10 cellular contexts compared by ENCODE assay signal in genomic region chr5:151238303-151238741, GRCh38. TPM values are rescaled to one million over a fixed set of nuclear protein-coding genes. Genes with fewer than 3 reads are reported as not detected.
DNase-seq lines count a peak whose midpoint lies in the region; ATAC-seq, FAIRE-seq and TF ChIP-seq lines count a peak whose summit lies in the region.
"Had no signal": no experiment of that assay in that cellular context is flagged by ENCODE, and none has a peak within 500 bp of the region (broad histone marks: within the 10 kb centered on the region; RNA-seq: fewer than 3 reads in every experiment).

No MANE protein-coding gene starts in this region.

- TF ChIP-seq CTCF in GM23338 (conservative IDR thresholded peaks at IDR 0.05; ENCODE audit: low read depth in 2 of 2) (peak; percentile 6 to 40; a peak in 2 of 4 replicates), activated B cell treated with CpG ODN at 0.5 μM for 24 hours (IDR thresholded peaks at IDR 0.05) (no peak), nephron progenitor cell (IDR thresholded peaks at IDR 0.05) (no peak)

- POLR2A ChIA-PET in activated B cell treated with CpG ODN at 0.5 μM for 24 hours (lab: Charles Lee): interaction anchor here (0.6 to 7.4 kb wide), 29 partner anchors 9 to 826 kb away, joined by 3 to 104 read pairs (median 4); partner anchors contain the start of genes ANXA6, CCDC69, CD74 and GM2A

- TF ChIP-seq POLR2A in GM12892 (IDR thresholded peaks at IDR 0.05; ENCODE audit: low read depth, low read length): peak; percentile 62; the same call in 1 of the 2 replicates

- no peak overlapping the region for H3K27ac Mint-ChIP-seq in GM23338
- peak overlapping the region; percentile 83 for H3K27ac Mint-ChIP-seq in activated B cell treated with CpG ODN at 0.5 μM for 24 hours
- peak overlapping the region; percentile 6 for H3K27ac Mint-ChIP-seq in nephron progenitor cell
- H3K27ac Mint-ChIP-seq: stimulated activated naive CD8-positive, alpha-beta T cell treated with anti-CD3 and anti-CD28 coated beads, Interleukin-15, Interleukin-2, amounts not matched to agents 100 ng/mL and 50 ng/mL, for 24 hours had no signal

- DNase-seq in GM12892 (ENCODE audit: insufficient read length): peak; percentile 47
- peak; percentile 53 for DNase-seq in GM23338 (ENCODE audit: low spot score)
- DNase-seq in activated B cell treated with CpG ODN at 0.5 μM for 24 hours: peak; percentile 53
- DNase-seq in nephron progenitor cell: peak; percentile 19
- no peak for DNase-seq in SIG-M5 (lab: John Stamatoyannopoulos, UW)
- DNase-seq in NCI-H748 treated with DMSO at 0.1 percent for 48 hours (lab: John Stamatoyannopoulos, UW): no peak
- DNase-seq in glomerular visceral epithelial cell (ENCODE audit: extremely low spot score): no peak

- peak overlapping the region; percentile 96 for H2AFZ ChIP-seq in GM23338

- ATAC-seq in GM23338 (peak; percentile 66), activated B cell treated with CpG ODN at 0.5 μM for 24 hours (ENCODE audit: low read depth) (peak; percentile 54), HG02938 (IDR thresholded peaks at IDR 0.05; ENCODE audit: unreplicated experiment) (no peak)

- peaks cover 10% of the 10 kb centered on the region for H3K27me3 Mint-ChIP-seq in GM23338 (ENCODE audit: insufficient read depth, low read depth, poor library complexity)
- no peaks in the 10 kb centered on the region for H3K27me3 Mint-ChIP-seq in activated B cell treated with CpG ODN at 0.5 μM for 24 hours
- peaks cover 9% of the 10 kb centered on the region for H3K27me3 Mint-ChIP-seq in nephron progenitor cell (ENCODE audit: low read depth, poor library complexity)
- H3K27me3 Mint-ChIP-seq: stimulated activated naive CD8-positive, alpha-beta T cell treated with anti-CD3 and anti-CD28 coated beads, Interleukin-15, Interleukin-2, amounts not matched to agents 100 ng/mL and 50 ng/mL, for 24 hours had no signal

- H3K4me3 Mint-ChIP-seq in GM23338 (no peak overlapping the region), activated B cell treated with CpG ODN at 0.5 μM for 24 hours (peak overlapping the region; percentile 77), nephron progenitor cell (peak overlapping the region; percentile 44)
- H3K4me3 Mint-ChIP-seq: stimulated activated naive CD8-positive, alpha-beta T cell treated with anti-CD3 and anti-CD28 coated beads, Interleukin-15, Interleukin-2, amounts not matched to agents 100 ng/mL and 50 ng/mL, for 24 hours had no signal

- H3K4me2 ChIP-seq in GM23338: peak overlapping the region; percentile 67

- CTCF ChIA-PET in activated B cell treated with CpG ODN at 0.5 μM for 24 hours (lab: Charles Lee): interaction anchor here (0.8 to 6.8 kb wide), 36 partner anchors 9 to 438 kb away, joined by 3 to 122 read pairs (median 6); partner anchors contain the start of genes CCDC69 and GM2A

- peaks cover 20% of the 10 kb centered on the region for H3K4me1 ChIP-seq in GM23338 (ENCODE audit: insufficient read depth)

- peak; percentile 91 for FAIRE-seq in GM12892 (lab: Jason Lieb, UNC)
- FAIRE-seq: astrocyte had no signal

- H3K4me1 Mint-ChIP-seq in GM23338: peaks cover 30% of the 10 kb centered on the region
- H3K4me1 Mint-ChIP-seq in activated B cell treated with CpG ODN at 0.5 μM for 24 hours: peaks cover 95% of the 10 kb centered on the region
- H3K4me1 Mint-ChIP-seq in nephron progenitor cell: peaks cover 38% of the 10 kb centered on the region

- no peaks in the 10 kb centered on the region for H3K36me3 ChIP-seq in GM23338 (ENCODE audit: insufficient read depth)

- no peaks in the 10 kb centered on the region; the same call in 2 of the 3 replicates for H3K9me3 Mint-ChIP-seq in GM23338
- H3K9me3 Mint-ChIP-seq in activated B cell treated with CpG ODN at 0.5 μM for 24 hours: no peaks in the 10 kb centered on the region
- peaks cover 17% of the 10 kb centered on the region for H3K9me3 Mint-ChIP-seq in nephron progenitor cell
- H3K9me3 Mint-ChIP-seq: stimulated activated naive CD8-positive, alpha-beta T cell treated with anti-CD3 and anti-CD28 coated beads, Interleukin-15, Interleukin-2, amounts not matched to agents 100 ng/mL and 50 ng/mL, for 24 hours had no signal

- H4K20me1 ChIP-seq in GM23338 (replicated peaks; ENCODE audit: insufficient read depth): no peaks in the 10 kb centered on the region

- no peak overlapping the region for H3K27ac ChIP-seq in GM23338 (ENCODE audit: low read depth)

- H3K4me3 ChIP-seq in GM23338: no peak overlapping the region; the same call in 1 of the 2 replicates

- no peaks in the 10 kb centered on the region for H3K9me2 ChIP-seq in GM23338 (ENCODE audit: insufficient read depth)

- no peaks in the 10 kb centered on the region for H3K27me3 ChIP-seq in GM23338 (ENCODE audit: insufficient read depth)

- H3K79me2 ChIP-seq in GM23338 (replicated peaks; ENCODE audit: insufficient read depth): no peaks in the 10 kb centered on the region

- no peaks in the 10 kb centered on the region for H3F3A ChIP-seq in GM23338 (replicated peaks; ENCODE audit: low read depth)

- intact Hi-C loops in activated B cell treated with CpG ODN at 0.5 μM for 24 hours (cut with micrococcal nuclease): loop anchor here (1.0 to 2.0 kb wide), 5 partner anchors 14 to 438 kb away; partner anchors contain the start of gene CCDC69

- H3K36me3 Mint-ChIP-seq in GM23338 (ENCODE audit: low read depth): no peaks in the 10 kb centered on the region
- H3K36me3 Mint-ChIP-seq in activated B cell treated with CpG ODN at 0.5 μM for 24 hours (ENCODE audit: low read depth): no peaks in the 10 kb centered on the region
- H3K36me3 Mint-ChIP-seq in nephron progenitor cell (ENCODE audit: low read depth): no peaks in the 10 kb centered on the region

TF ChIP-seq in GM23338, 12 proteins besides CTCF, POLR2A, EP300 and RAD21 (continues in another document):
- no peak for TF ChIP-seq ZNF462 (CRISPR knock-in tag; IDR thresholded peaks at IDR 0.05)
- TF ChIP-seq NANOG (IDR thresholded peaks at IDR 0.05; ENCODE audit: borderline replicate concordance): no peak

RNA-seq across cellular contexts. Expression of gene CCDC69, which starts 14.4 kb away (rescaled TPM):
- polyA plus RNA-seq in GM12892 (2012; ENCODE audit: missing spikeins): 41.2 TPM
- total RNA-seq in GM23338 (2014; rRNA removed; shearing (Covaris generic)): 5.3 and 6.6 TPM in 2 replicates
- polyA plus RNA-seq in GM23338 (2016; fragmentation: Nextera tagmentation; extraction: Ambion mirVana): 2.7 and 3.0 TPM in 2 replicates
- total RNA-seq in activated B cell treated with CpG ODN at 0.5 μM for 24 hours: 98.9 and 109 TPM in 2 replicates

RNA-seq across cellular contexts. Expression of gene GM2A, which starts 14.7 kb away (rescaled TPM):
- polyA plus RNA-seq in GM12892 (2012; ENCODE audit: missing spikeins): 71.5 TPM
- total RNA-seq in GM23338 (2014; rRNA removed; shearing (Covaris generic)): 26.3 and 27.8 TPM in 2 replicates
- polyA plus RNA-seq in GM23338 (2016; fragmentation: Nextera tagmentation; extraction: Ambion mirVana): 9.0 and 9.8 TPM in 2 replicates
- 51.3 and 53.1 TPM in 2 replicates for total RNA-seq in activated B cell treated with CpG ODN at 0.5 μM for 24 hours

Comparison
In these comparisons a context has a peak if more than half of its experiments do, and no peak if none do; other contexts are left out.
1. DNase-seq: peak in GM12892 (single experiment), GM23338 (single experiment), activated B cell treated with CpG ODN at 0.5 μM for 24 hours (single experiment) and nephron progenitor cell (single experiment); none in SIG-M5 (single experiment), NCI-H748 treated with DMSO at 0.1 percent for 48 hours (single experiment) and glomerular visceral epithelial cell (single experiment).
2. CTCF ChIP-seq: peak in GM23338 (2 of 2); none in activated B cell treated with CpG ODN at 0.5 μM for 24 hours (single experiment) and nephron progenitor cell (single experiment).
3. RNA of gene CCDC69, which starts 14.4 kb away (total RNA-seq): 98.9 to 109 TPM in activated B cell treated with CpG ODN at 0.5 μM for 24 hours; 5.3 to 6.6 TPM in GM23338; every median in the first group is over 10 times any median in the second.